1 cellular context compared by ENCODE assay signal in the genomic region with DNA sequence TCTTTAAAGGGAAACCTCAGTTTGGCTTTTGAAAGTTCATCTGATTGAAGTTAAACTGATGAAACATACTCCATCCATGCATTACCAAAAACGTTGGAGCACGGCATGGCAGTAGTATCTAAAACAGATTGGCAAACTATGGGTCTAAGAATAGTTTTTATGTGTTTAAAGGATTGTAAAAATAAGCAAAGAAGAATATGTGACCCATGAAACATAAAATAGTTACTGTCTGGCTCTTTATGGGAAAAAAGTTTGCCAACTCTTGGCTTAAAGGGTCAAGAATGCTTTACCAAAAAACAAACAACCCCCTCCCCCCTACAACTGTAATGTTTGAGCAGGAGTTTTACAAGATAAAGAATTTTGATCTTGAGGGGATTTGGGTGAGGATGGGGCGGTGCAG.
TF ChIP-seq lines count a peak whose summit lies in the region.

No MANE protein-coding gene starts in this region.

TF ChIP-seq in GM12878, 131 proteins besides CTCF, POLR2A, EP300 and RAD21:
- TF ChIP-seq, protein P1, sequence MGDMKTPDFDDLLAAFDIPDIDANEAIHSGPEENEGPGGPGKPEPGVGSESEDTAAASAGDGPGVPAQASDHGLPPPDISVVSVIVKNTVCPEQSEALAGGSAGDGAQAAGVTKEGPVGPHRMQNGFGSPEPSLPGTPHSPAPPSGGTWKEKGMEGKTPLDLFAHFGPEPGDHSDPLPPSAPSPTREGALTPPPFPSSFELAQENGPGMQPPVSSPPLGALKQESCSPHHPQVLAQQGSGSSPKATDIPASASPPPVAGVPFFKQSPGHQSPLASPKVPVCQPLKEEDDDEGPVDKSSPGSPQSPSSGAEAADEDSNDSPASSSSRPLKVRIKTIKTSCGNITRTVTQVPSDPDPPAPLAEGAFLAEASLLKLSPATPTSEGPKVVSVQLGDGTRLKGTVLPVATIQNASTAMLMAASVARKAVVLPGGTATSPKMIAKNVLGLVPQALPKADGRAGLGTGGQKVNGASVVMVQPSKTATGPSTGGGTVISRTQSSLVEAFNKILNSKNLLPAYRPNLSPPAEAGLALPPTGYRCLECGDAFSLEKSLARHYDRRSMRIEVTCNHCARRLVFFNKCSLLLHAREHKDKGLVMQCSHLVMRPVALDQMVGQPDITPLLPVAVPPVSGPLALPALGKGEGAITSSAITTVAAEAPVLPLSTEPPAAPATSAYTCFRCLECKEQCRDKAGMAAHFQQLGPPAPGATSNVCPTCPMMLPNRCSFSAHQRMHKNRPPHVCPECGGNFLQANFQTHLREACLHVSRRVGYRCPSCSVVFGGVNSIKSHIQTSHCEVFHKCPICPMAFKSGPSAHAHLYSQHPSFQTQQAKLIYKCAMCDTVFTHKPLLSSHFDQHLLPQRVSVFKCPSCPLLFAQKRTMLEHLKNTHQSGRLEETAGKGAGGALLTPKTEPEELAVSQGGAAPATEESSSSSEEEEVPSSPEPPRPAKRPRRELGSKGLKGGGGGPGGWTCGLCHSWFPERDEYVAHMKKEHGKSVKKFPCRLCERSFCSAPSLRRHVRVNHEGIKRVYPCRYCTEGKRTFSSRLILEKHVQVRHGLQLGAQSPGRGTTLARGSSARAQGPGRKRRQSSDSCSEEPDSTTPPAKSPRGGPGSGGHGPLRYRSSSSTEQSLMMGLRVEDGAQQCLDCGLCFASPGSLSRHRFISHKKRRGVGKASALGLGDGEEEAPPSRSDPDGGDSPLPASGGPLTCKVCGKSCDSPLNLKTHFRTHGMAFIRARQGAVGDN (IDR thresholded peaks at IDR 0.05) = no peak
- TF ChIP-seq SPI1 (IDR thresholded peaks at IDR 0.05; ENCODE audit: borderline replicate concordance, insufficient read depth, low read depth, low read length) (no peak), ZNF24 (IDR thresholded peaks at IDR 0.05) (no peak), ZZZ3 (IDR thresholded peaks at IDR 0.05; ENCODE audit: control insufficient read depth, insufficient read length, low read depth) (no peak), PAX8 (IDR thresholded peaks at IDR 0.05) (no peak), SIN3A (IDR thresholded peaks at IDR 0.05; ENCODE audit: low read depth, low read length) (no peak), CHD2 (IDR thresholded peaks at IDR 0.05; ENCODE audit: borderline replicate concordance, low read depth, low read length) (no peak), BHLHE40 (IDR thresholded peaks at IDR 0.05; ENCODE audit: borderline replicate concordance in 1 of 2, low read depth in 2 of 2, low read length in 1 of 2) (no peak), MYC (IDR thresholded peaks at IDR 0.05; ENCODE audit: insufficient read depth, insufficient read length, insufficient replicate concordance, low read length, severe bottlenecking) (no peak)
- TF ChIP-seq, protein P2, sequence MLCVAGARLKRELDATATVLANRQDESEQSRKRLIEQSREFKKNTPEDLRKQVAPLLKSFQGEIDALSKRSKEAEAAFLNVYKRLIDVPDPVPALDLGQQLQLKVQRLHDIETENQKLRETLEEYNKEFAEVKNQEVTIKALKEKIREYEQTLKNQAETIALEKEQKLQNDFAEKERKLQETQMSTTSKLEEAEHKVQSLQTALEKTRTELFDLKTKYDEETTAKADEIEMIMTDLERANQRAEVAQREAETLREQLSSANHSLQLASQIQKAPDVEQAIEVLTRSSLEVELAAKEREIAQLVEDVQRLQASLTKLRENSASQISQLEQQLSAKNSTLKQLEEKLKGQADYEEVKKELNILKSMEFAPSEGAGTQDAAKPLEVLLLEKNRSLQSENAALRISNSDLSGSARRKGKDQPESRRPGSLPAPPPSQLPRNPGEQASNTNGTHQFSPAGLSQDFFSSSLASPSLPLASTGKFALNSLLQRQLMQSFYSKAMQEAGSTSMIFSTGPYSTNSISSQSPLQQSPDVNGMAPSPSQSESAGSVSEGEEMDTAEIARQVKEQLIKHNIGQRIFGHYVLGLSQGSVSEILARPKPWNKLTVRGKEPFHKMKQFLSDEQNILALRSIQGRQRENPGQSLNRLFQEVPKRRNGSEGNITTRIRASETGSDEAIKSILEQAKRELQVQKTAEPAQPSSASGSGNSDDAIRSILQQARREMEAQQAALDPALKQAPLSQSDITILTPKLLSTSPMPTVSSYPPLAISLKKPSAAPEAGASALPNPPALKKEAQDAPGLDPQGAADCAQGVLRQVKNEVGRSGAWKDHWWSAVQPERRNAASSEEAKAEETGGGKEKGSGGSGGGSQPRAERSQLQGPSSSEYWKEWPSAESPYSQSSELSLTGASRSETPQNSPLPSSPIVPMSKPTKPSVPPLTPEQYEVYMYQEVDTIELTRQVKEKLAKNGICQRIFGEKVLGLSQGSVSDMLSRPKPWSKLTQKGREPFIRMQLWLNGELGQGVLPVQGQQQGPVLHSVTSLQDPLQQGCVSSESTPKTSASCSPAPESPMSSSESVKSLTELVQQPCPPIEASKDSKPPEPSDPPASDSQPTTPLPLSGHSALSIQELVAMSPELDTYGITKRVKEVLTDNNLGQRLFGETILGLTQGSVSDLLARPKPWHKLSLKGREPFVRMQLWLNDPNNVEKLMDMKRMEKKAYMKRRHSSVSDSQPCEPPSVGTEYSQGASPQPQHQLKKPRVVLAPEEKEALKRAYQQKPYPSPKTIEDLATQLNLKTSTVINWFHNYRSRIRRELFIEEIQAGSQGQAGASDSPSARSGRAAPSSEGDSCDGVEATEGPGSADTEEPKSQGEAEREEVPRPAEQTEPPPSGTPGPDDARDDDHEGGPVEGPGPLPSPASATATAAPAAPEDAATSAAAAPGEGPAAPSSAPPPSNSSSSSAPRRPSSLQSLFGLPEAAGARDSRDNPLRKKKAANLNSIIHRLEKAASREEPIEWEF (IDR thresholded peaks at IDR 0.05; ENCODE audit: insufficient replicate concordance, low read depth, low read length) = no peak
- TF ChIP-seq, protein P3, sequence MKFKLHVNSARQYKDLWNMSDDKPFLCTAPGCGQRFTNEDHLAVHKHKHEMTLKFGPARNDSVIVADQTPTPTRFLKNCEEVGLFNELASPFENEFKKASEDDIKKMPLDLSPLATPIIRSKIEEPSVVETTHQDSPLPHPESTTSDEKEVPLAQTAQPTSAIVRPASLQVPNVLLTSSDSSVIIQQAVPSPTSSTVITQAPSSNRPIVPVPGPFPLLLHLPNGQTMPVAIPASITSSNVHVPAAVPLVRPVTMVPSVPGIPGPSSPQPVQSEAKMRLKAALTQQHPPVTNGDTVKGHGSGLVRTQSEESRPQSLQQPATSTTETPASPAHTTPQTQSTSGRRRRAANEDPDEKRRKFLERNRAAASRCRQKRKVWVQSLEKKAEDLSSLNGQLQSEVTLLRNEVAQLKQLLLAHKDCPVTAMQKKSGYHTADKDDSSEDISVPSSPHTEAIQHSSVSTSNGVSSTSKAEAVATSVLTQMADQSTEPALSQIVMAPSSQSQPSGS (IDR thresholded peaks at IDR 0.05; ENCODE audit: low read length) = no peak
- TF ChIP-seq, protein P4, sequence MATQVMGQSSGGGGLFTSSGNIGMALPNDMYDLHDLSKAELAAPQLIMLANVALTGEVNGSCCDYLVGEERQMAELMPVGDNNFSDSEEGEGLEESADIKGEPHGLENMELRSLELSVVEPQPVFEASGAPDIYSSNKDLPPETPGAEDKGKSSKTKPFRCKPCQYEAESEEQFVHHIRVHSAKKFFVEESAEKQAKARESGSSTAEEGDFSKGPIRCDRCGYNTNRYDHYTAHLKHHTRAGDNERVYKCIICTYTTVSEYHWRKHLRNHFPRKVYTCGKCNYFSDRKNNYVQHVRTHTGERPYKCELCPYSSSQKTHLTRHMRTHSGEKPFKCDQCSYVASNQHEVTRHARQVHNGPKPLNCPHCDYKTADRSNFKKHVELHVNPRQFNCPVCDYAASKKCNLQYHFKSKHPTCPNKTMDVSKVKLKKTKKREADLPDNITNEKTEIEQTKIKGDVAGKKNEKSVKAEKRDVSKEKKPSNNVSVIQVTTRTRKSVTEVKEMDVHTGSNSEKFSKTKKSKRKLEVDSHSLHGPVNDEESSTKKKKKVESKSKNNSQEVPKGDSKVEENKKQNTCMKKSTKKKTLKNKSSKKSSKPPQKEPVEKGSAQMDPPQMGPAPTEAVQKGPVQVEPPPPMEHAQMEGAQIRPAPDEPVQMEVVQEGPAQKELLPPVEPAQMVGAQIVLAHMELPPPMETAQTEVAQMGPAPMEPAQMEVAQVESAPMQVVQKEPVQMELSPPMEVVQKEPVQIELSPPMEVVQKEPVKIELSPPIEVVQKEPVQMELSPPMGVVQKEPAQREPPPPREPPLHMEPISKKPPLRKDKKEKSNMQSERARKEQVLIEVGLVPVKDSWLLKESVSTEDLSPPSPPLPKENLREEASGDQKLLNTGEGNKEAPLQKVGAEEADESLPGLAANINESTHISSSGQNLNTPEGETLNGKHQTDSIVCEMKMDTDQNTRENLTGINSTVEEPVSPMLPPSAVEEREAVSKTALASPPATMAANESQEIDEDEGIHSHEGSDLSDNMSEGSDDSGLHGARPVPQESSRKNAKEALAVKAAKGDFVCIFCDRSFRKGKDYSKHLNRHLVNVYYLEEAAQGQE (IDR thresholded peaks at IDR 0.05; ENCODE audit: low read depth, low read length) = no peak
